In genomic region chr3:5038243-5038642, GRCh38 we compare ENCODE assay signal across 14 cellular contexts. TPM values are rescaled to one million over a fixed set of nuclear protein-coding genes. Genes with fewer than 3 reads are reported as not detected.
DNase-seq lines count a peak whose midpoint lies in the region; ATAC-seq, FAIRE-seq and TF ChIP-seq lines count a peak whose summit lies in the region.
"Had no signal": no experiment of that assay in that cellular context is flagged by ENCODE, and none has a peak within 500 bp of the region (broad histone marks: within the 10 kb centered on the region; RNA-seq: fewer than 3 reads in every experiment).

No MANE protein-coding gene starts in this region.

- H3K27ac ChIP-seq in K562 (ENCODE audit: extremely low read depth, low read depth, low read length), result peak overlapping the region; percentile 4; the same call in 1 of the 3 replicates

- intact Hi-C loops in K562 (cut with micrococcal nuclease), result no loop called here

- H3K27ac Mint-ChIP-seq in activated CD4-positive, alpha-beta T cell treated with anti-CD3 and anti-CD28 coated beads, Interleukin-2, amount 10 ng/mL, durations not matched to agents 7 days and 5 days, result no peak overlapping the region

- no peaks in the 10 kb centered on the region for H3K27me3 ChIP-seq in K562 (ENCODE audit: control insufficient read depth in 2 of 2, insufficient read depth in 2 of 2, low read length in 2 of 2)

- no TSS peak for BruUV-seq in K562 (replicated peaks; lab: Mats Ljungman, UMichigan)

- H3K4me3 Mint-ChIP-seq in activated CD4-positive, alpha-beta T cell treated with anti-CD3 and anti-CD28 coated beads, Interleukin-2, amount 10 ng/mL, durations not matched to agents 7 days and 5 days, result no peak overlapping the region

- H2AFZ ChIP-seq in K562 (ENCODE audit: low read depth, low read length), result peak overlapping the region; percentile 79

- no peak for TF ChIP-seq EP300 in K562 (IDR thresholded peaks at IDR 0.05; ENCODE audit: low read length)

- peak; percentile 59 for ATAC-seq in K562
- peak; percentile 76 for ATAC-seq in stimulated activated naive CD8-positive, alpha-beta T cell treated with anti-CD3 and anti-CD28 coated beads, Interleukin-15, Interleukin-2, amounts not matched to agents 100 U/mL and 50 U/mL, for 24 hours
- ATAC-seq in HG03025 (IDR thresholded peaks at IDR 0.05; ENCODE audit: low FRiP score, unreplicated experiment), result no peak

- no peaks in the 10 kb centered on the region for H3K36me3 ChIP-seq in K562 (ENCODE audit: control insufficient read depth, insufficient read depth, low read length)

- H3K36me3 Mint-ChIP-seq in activated CD4-positive, alpha-beta T cell treated with anti-CD3 and anti-CD28 coated beads, Interleukin-2, amount 10 ng/mL, durations not matched to agents 7 days and 5 days (ENCODE audit: low read depth), result no peaks in the 10 kb centered on the region

- DNase-seq in activated CD4-positive, alpha-beta T cell treated with anti-CD3 and anti-CD28 coated beads for 48 hours, result peak; percentile 36
- DNase-seq in activated CD4-positive, alpha-beta T cell treated with anti-CD3 and anti-CD28 coated beads, Interleukin-2, amount 10 ng/mL, durations not matched to agents 7 days and 5 days, result no peak
- DNase-seq in SIG-M5 treated with dmso at 0.1 percent for 504 hours (lab: John Stamatoyannopoulos, UW; ENCODE audit: unreplicated experiment) (peak; percentile 58), K562 (ENCODE audit: extremely low read depth in 1 of 4, low spot score in 3 of 4) (no peak), DMS53 (lab: John Stamatoyannopoulos, UW) (no peak), HUDEP-2 (lab: John Stamatoyannopoulos, UW; ENCODE audit: unreplicated experiment in 76 of 76) (no peak)
- DNase-seq in stimulated activated naive CD8-positive, alpha-beta T cell treated with anti-CD3 and anti-CD28 coated beads, Interleukin-15, Interleukin-2, amounts not matched to agents 100 U/mL and 50 U/mL, for 24 hours, result peak; percentile 42
- DNase-seq: activated naive CD4-positive, alpha-beta T cell; effector memory CD4-positive, alpha-beta T cell; mammary epithelial cell; NCI-H2107 had no signal

- POLR2A ChIA-PET in activated CD4-positive, alpha-beta T cell treated with anti-CD3 and anti-CD28 coated beads, Interleukin-2, amount 10 ng/mL, durations not matched to agents 7 days and 5 days (lab: Charles Lee), result interaction anchor here (0.6 kb wide), 1 partner anchor 53 kb away, joined by 6 read pairs; no protein-coding TSS in a partner anchor
- POLR2A ChIA-PET in K562 (lab: Yijun Ruan, JAX), result interaction anchor here (0.8 to 4.5 kb wide), 7 partner anchors 9 to 140 kb away, joined by 3 to 37 read pairs (median 4); no protein-coding TSS in a partner anchor

- peak in 1 of 3 experiments; percentile 3; a peak in 1 of 6 replicates for TF ChIP-seq CTCF in K562 (IDR thresholded peaks at IDR 0.05 in 2 of 3, conservative IDR thresholded peaks at IDR 0.05 in 1 of 3; ENCODE audit: insufficient read depth in 2 of 3, low read depth in 1 of 3, low read length in 3 of 3)

- in situ Hi-C loops in K562 (cut with MboI), result no loop called here

- no peak for FAIRE-seq in K562 (lab: Jason Lieb, UNC)
- FAIRE-seq: D721Med, H54 had no signal

- no peaks in the 10 kb centered on the region for H3K9me3 Mint-ChIP-seq in activated CD4-positive, alpha-beta T cell treated with anti-CD3 and anti-CD28 coated beads, Interleukin-2, amount 10 ng/mL, durations not matched to agents 7 days and 5 days

- H4K20me1 ChIP-seq in K562 (replicated peaks; ENCODE audit: control insufficient read depth, insufficient read depth, low read length), result no peaks in the 10 kb centered on the region

- CTCF ChIA-PET in activated CD4-positive, alpha-beta T cell treated with anti-CD3 and anti-CD28 coated beads, Interleukin-2, amount 10 ng/mL, durations not matched to agents 7 days and 5 days (lab: Charles Lee), result interaction anchor here (0.6 to 2.8 kb wide), 17 partner anchors 10 to 372 kb away, joined by 3 to 11 read pairs (median 4); no protein-coding TSS in a partner anchor
- CTCF ChIA-PET in K562 (lab: Yijun Ruan, JAX; ENCODE audit: low intra/inter-chr PET ratio), result no interaction called here

- H3K4me1 ChIP-seq in K562 (replicated peaks in 1 of 2; ENCODE audit: control insufficient read depth in 2 of 2, insufficient read depth in 2 of 2, low read length in 2 of 2), result peaks cover 8 to 39% of the 10 kb centered on the region in 2 experiments

- no peaks in the 10 kb centered on the region for H3K9me1 ChIP-seq in K562 (ENCODE audit: control insufficient read depth, insufficient read depth, low read length)

- WGBS in K562 (ENCODE audit: insufficient coverage, low coverage, missing lambda C conversion rate), result 37% methylated on average over 2 of the region's 2 CpGs

- H3K4me3 ChIP-seq in K562, result no peak overlapping the region

- no peak for TF ChIP-seq POLR2A in K562 (conservative IDR thresholded peaks at IDR 0.05)

- H3K27me3 Mint-ChIP-seq in activated CD4-positive, alpha-beta T cell treated with anti-CD3 and anti-CD28 coated beads, Interleukin-2, amount 10 ng/mL, durations not matched to agents 7 days and 5 days, result no peaks in the 10 kb centered on the region

- peak overlapping the region in 1 of 2 experiments; percentile 72; a peak in 1 of 4 replicates for H3K9ac ChIP-seq in K562 (ENCODE audit: insufficient read depth in 1 of 2, low read depth in 2 of 2, low read length in 2 of 2)

- no peak for TF ChIP-seq RAD21 in K562 (CRISPR knock-in tag; conservative IDR thresholded peaks at IDR 0.05 in 1 of 2, IDR thresholded peaks at IDR 0.05 in 1 of 2)

- H3K9me3 ChIP-seq in K562 (replicated peaks; ENCODE audit: control insufficient read depth, insufficient read depth, low read depth, low read length), result no peaks in the 10 kb centered on the region

- no peak overlapping the region for H3K4me2 ChIP-seq in K562 (ENCODE audit: insufficient read depth, low read length)

- no peaks in the 10 kb centered on the region for H3K79me2 ChIP-seq in K562 (ENCODE audit: control insufficient read depth, insufficient read depth, low read length)

- peaks cover 22% of the 10 kb centered on the region for H3K4me1 Mint-ChIP-seq in activated CD4-positive, alpha-beta T cell treated with anti-CD3 and anti-CD28 coated beads, Interleukin-2, amount 10 ng/mL, durations not matched to agents 7 days and 5 days

TF ChIP-seq in K562, 482 proteins besides CTCF, POLR2A, EP300 and RAD21 (continues in another document):
- no peak for TF ChIP-seq BACH1 (tag; IDR thresholded peaks at IDR 0.05)
- no peak for TF ChIP-seq ELF1 (tag; IDR thresholded peaks at IDR 0.05)
- 0 out of 2 replicates have a peak, but pooled peaks have one; percentile 33 for TF ChIP-seq FOSL1 (tag; conservative IDR thresholded peaks at IDR 0.05)
- 0 out of 2 replicates have a peak, but pooled peaks have one; percentile 35 for TF ChIP-seq ZFX (CRISPR knock-in tag; IDR thresholded peaks at IDR 0.05)
- TF ChIP-seq ZNF134 (CRISPR knock-in tag; conservative IDR thresholded peaks at IDR 0.05), result no peak
- TF ChIP-seq YY1 (IDR thresholded peaks at IDR 0.05; ENCODE audit: borderline replicate concordance in 1 of 3, control insufficient read depth in 1 of 3, extremely low read depth in 1 of 3, insufficient read depth in 3 of 3, insufficient read length in 1 of 3, insufficient replicate concordance in 2 of 3, low read depth in 1 of 3, low read length in 2 of 3), result peak in 1 of 3 experiments; percentile 47
- TF ChIP-seq ZNF311 (CRISPR knock-in tag; IDR thresholded peaks at IDR 0.05), result 0 out of 2 replicates have a peak, but pooled peaks have one; percentile 52
- 0 out of 2 replicates have a peak, but pooled peaks have one; percentile 24 for TF ChIP-seq ZNF384 (IDR thresholded peaks at IDR 0.05; ENCODE audit: low read depth, low read length)

RNA-seq across cellular contexts. Expression of gene BHLHE40, which starts 59.0 kb away (rescaled TPM):
- total RNA-seq in activated CD4-positive, alpha-beta T cell treated with anti-CD3 and anti-CD28 coated beads, Interleukin-2, amount 10 ng/mL, durations not matched to agents 7 days and 5 days, result 100 to 1,000 TPM; 105 to 112 TPM
- total RNA-seq in K562 (2011; cell fraction: chromatin; rRNA removed; ENCODE audit: low replicate concordance), result 81.5 and 114 TPM in 2 replicates
- total RNA-seq in K562 (2011; cell fraction: nucleolus; rRNA removed), result 100 and 103 TPM in 2 replicates
- total RNA-seq in K562 (2011; cell fraction: nucleoplasm; rRNA removed), result 92.4 and 99.8 TPM in 2 replicates
- 38.7 and 44.5 TPM in 2 replicates for total RNA-seq in K562 (2014; rRNA removed)
- total RNA-seq in K562 (2014; rRNA removed; fragmentation: Illumina TruSeq; extraction: Trizol), result 19.4 and 20.6 TPM in 2 replicates
- total RNA-seq in K562 (2015; rRNA removed; fragmentation: Illumina TruSeq; extraction: Trizol), result 27.7 and 27.8 TPM in 2 replicates
- total RNA-seq in K562 (2021), result 47.5 and 51.8 TPM in 2 replicates
- 83.9 and 105 TPM in 2 replicates for polyA plus RNA-seq in K562 (2011; rRNA removed)
- 72.3 and 73.7 TPM in 2 replicates for polyA plus RNA-seq in K562 (2011; cell fraction: cytosol; rRNA removed)
- 144 and 202 TPM in 2 replicates for polyA plus RNA-seq in K562 (2011; cell fraction: nucleus; rRNA removed)
- 98.8 and 122 TPM in 2 replicates for polyA plus RNA-seq in K562 (2012)
- 49.6 and 57.8 TPM in 2 replicates for polyA plus RNA-seq in K562 (2014; fragmentation: Illumina TruSeq; extraction: Trizol)
- 10 to 100 TPM; 12.0 to 24.3 TPM for polyA plus RNA-seq in K562 (2014; fragmentation: Nextera tagmentation; extraction: Ambion mirVana)
- 30.9 and 31.4 TPM in 2 replicates for polyA plus RNA-seq in K562 (2014; rRNA removed)
- 76.2 and 78.0 TPM in 2 replicates for polyA minus RNA-seq in K562 (2011; rRNA and poly(A)+ RNA removed)
- 70.7 and 90.6 TPM in 2 replicates for polyA minus RNA-seq in K562 (2011; cell fraction: cytosol; rRNA and poly(A)+ RNA removed)
- 122 and 139 TPM in 2 replicates for polyA minus RNA-seq in K562 (2011; cell fraction: nucleus; rRNA and poly(A)+ RNA removed)

Comparison
In these comparisons a context has a peak if more than half of its experiments do, and no peak if none do; other contexts are left out.
1. DNase-seq: peak in activated CD4-positive, alpha-beta T cell treated with anti-CD3 and anti-CD28 coated beads for 48 hours (single experiment), SIG-M5 treated with dmso at 0.1 percent for 504 hours (single experiment) and stimulated activated naive CD8-positive, alpha-beta T cell treated with anti-CD3 and anti-CD28 coated beads, Interleukin-15, Interleukin-2, amounts not matched to agents 100 U/mL and 50 U/mL, for 24 hours (single experiment); none in activated CD4-positive, alpha-beta T cell treated with anti-CD3 and anti-CD28 coated beads, Interleukin-2, amount 10 ng/mL, durations not matched to agents 7 days and 5 days (single experiment), K562 (0 of 4), DMS53 (single experiment) and HUDEP-2 (0 of 76).